In the genomic region with DNA sequence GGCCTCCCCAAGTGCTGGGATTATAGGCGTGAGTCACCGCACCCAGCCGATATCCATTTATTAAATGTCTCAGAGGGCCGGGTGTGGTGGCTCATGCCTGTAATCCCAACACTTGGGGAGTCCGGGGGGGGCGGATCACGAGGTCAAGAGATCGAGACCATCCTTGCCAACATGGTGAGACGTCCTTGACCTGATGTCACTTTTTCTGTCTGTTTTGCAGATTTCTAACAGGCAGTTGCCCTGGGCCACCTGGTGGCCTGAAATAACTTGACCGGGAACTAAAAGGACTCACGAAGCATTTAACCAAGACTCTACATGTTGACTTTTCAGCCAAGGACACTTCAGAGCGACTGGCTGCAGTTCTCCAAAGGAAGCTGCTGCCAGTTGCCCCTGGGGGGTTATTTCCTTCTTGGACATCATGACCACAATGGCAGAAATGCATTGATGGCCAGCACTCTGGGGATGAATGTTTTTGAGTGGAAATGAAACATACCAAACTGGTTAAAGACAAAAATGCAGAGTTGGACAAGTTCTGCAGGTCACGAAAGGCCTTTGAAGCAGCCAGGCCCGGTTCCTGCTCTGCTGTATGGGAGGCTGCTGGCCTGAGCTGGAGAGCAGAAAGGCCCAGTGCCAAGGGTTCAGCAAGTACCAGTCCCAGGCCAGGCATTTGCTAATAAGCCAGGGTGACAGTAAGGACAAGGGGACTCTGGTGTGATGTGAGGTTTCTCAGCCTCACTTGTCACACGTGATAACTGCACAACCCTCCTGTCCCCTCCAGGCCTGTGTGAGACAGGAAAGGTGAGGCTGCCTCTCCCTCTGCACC, we compare ENCODE assay signal across 17 cellular contexts. TPM values are rescaled to one million over a fixed set of nuclear protein-coding genes. Genes with fewer than 3 reads are reported as not detected.
DNase-seq lines count a peak whose midpoint lies in the region; ATAC-seq and TF ChIP-seq lines count a peak whose summit lies in the region.
"Had no signal": no experiment of that assay in that cellular context is flagged by ENCODE, and none has a peak within 500 bp of the region (broad histone marks: within the 10 kb centered on the region; RNA-seq: fewer than 3 reads in every experiment).

No MANE protein-coding gene starts in this region.

- no peaks in the 10 kb centered on the region for H4K20me1 ChIP-seq in GM23248 (ENCODE audit: insufficient read depth)

- H3K9ac ChIP-seq in GM23248 = no peak overlapping the region

- H3K4me3 ChIP-seq in GM23248 (no peak overlapping the region), fibroblast of pulmonary artery (replicated peaks; ENCODE audit: low read depth, low read length) (no peak overlapping the region)
- H3K4me3 ChIP-seq: skin epidermis, thoracic aorta had no signal

- H3K9me3 ChIP-seq in GM23248 (ENCODE audit: low read depth) = no peaks in the 10 kb centered on the region
- H3K9me3 ChIP-seq: thoracic aorta had no signal

- H3K27ac Mint-ChIP-seq in neural crest cell (ENCODE audit: unreplicated experiment) = no peak overlapping the region
- H3K27ac Mint-ChIP-seq: CD4-positive, alpha-beta T cell; nephron had no signal

- H3K4me3 Mint-ChIP-seq in neural crest cell = no peak overlapping the region
- H3K4me3 Mint-ChIP-seq: CD4-positive, alpha-beta T cell; nephron had no signal

- DNase-seq in GM23248 = peak; percentile 26
- DNase-seq in RKO (ENCODE audit: low spot score) = peak; percentile 48
- DNase-seq in fibroblast of pulmonary artery (ENCODE audit: low read depth) = no peak
- DNase-seq in neural crest cell (ENCODE audit: low read depth, low spot score) = no peak
- DNase-seq in NK-92 (lab: John Stamatoyannopoulos, UW; ENCODE audit: unreplicated experiment) = no peak
- DNase-seq: CD4-positive, alpha-beta T cell; GDM1; KBM-7; NCI-H1930; T-helper 2 cell had no signal

- H3K36me3 Mint-ChIP-seq in neural crest cell (ENCODE audit: low read depth) = no peaks in the 10 kb centered on the region
- H3K36me3 Mint-ChIP-seq: activated naive CD4-positive, alpha-beta T cell treated with anti-CD3 and anti-CD28 coated beads, Interleukin-2, amount 50 U/mL, for 72 hours had no signal

- no peak overlapping the region for H3K27ac ChIP-seq in GM23248
- H3K27ac ChIP-seq: skin epidermis, thoracic aorta had no signal

- no peaks in the 10 kb centered on the region for H3K4me1 ChIP-seq in GM23248 (ENCODE audit: insufficient read depth)

- in situ Hi-C loops in GM23248 (cut with MboI) = no loop called here

- no peaks in the 10 kb centered on the region for H3K79me2 ChIP-seq in GM23248 (ENCODE audit: insufficient read depth)

- ATAC-seq in GM21381 (IDR thresholded peaks at IDR 0.05; ENCODE audit: unreplicated experiment) (no peak), HG03442 (IDR thresholded peaks at IDR 0.05; ENCODE audit: unreplicated experiment) (no peak), HG03520 (IDR thresholded peaks at IDR 0.05; ENCODE audit: unreplicated experiment) (no peak)
- ATAC-seq: activated naive CD4-positive, alpha-beta T cell treated with anti-CD3 and anti-CD28 coated beads, Interleukin-2, amount 50 U/mL, for 72 hours had no signal

- no peak overlapping the region for H2AFZ ChIP-seq in GM23248

- H3K4me2 ChIP-seq in GM23248 (ENCODE audit: unreplicated experiment) = no peak overlapping the region

- no peaks in the 10 kb centered on the region for H3K27me3 Mint-ChIP-seq in neural crest cell (ENCODE audit: low read depth)
- H3K27me3 Mint-ChIP-seq: CD4-positive, alpha-beta T cell had no signal

- no peaks in the 10 kb centered on the region for H3K9me2 ChIP-seq in GM23248 (ENCODE audit: insufficient read depth)

- H3K4me1 Mint-ChIP-seq in neural crest cell = no peaks in the 10 kb centered on the region
- H3K4me1 Mint-ChIP-seq: nephron had no signal

- H3K27me3 ChIP-seq in GM23248 (replicated peaks; ENCODE audit: insufficient read depth) = no peaks in the 10 kb centered on the region

- H3F3A ChIP-seq in GM23248 (ENCODE audit: insufficient read depth) = no peaks in the 10 kb centered on the region

- H3K9me3 Mint-ChIP-seq in neural crest cell = no peaks in the 10 kb centered on the region
- H3K9me3 Mint-ChIP-seq: activated naive CD4-positive, alpha-beta T cell treated with anti-CD3 and anti-CD28 coated beads, Interleukin-2, amount 50 U/mL, for 72 hours; CD4-positive, alpha-beta T cell; nephron had no signal

- WGBS in GM23248 (ENCODE audit: low coverage in 1 of 2, low lambda C conversion rate in 2 of 2, missing lambda C conversion rate in 2 of 2), 2 experiments = 65 to 68% methylated on average over 15 of the region's 15 CpGs

- TF ChIP-seq CTCF in fibroblast of pulmonary artery (IDR thresholded peaks at IDR 0.05; ENCODE audit: low read length, missing control alignments) (peak; percentile 3), neural crest cell (conservative IDR thresholded peaks at IDR 0.05) (peak; percentile 41)

- H3K36me3 ChIP-seq in GM23248 (ENCODE audit: low read depth) = no peaks in the 10 kb centered on the region
- H3K36me3 ChIP-seq: thoracic aorta had no signal

RNA-seq across cellular contexts. Expression of a gene that starts 8.3 kb away (rescaled TPM):
- 2.5 and 5.3 TPM in 2 replicates for total RNA-seq in GM23248 (2014; rRNA removed; shearing (Covaris generic))
- polyA plus RNA-seq in GM23248 (2016; fragmentation: Nextera tagmentation; extraction: Ambion mirVana) = 1.4 and 2.2 TPM in 2 replicates
- 4.5 and 5.0 TPM in 2 replicates for total RNA-seq in neural crest cell

RNA-seq across cellular contexts. Expression of a gene that starts 10.0 kb away (rescaled TPM):
- total RNA-seq in GM23248 (2014; rRNA removed; shearing (Covaris generic)) = 0.38 and 0.97 TPM in 2 replicates
- polyA plus RNA-seq in GM23248 (2016; fragmentation: Nextera tagmentation; extraction: Ambion mirVana) = 0.65 and 0.72 TPM in 2 replicates
- 8.4 and 9.1 TPM in 2 replicates for total RNA-seq in neural crest cell

RNA-seq across cellular contexts. Expression of a gene that starts 14.5 kb away (rescaled TPM):
- total RNA-seq in GM23248 (2014; rRNA removed; shearing (Covaris generic)) = 1,366 and 1,425 TPM in 2 replicates
- polyA plus RNA-seq in GM23248 (2016; fragmentation: Nextera tagmentation; extraction: Ambion mirVana) = 561 and 565 TPM in 2 replicates
- total RNA-seq in neural crest cell = 1,209 and 1,215 TPM in 2 replicates

RNA-seq across cellular contexts. Expression of a gene that starts 19.2 kb away (rescaled TPM):
- total RNA-seq in GM23248 (2014; rRNA removed; shearing (Covaris generic)) = 22.0 and 63.7 TPM in 2 replicates
- 31.3 and 34.3 TPM in 2 replicates for polyA plus RNA-seq in GM23248 (2016; fragmentation: Nextera tagmentation; extraction: Ambion mirVana)
- total RNA-seq in neural crest cell = 17.6 and 17.8 TPM in 2 replicates

RNA-seq across cellular contexts. Expression of a gene that starts 22.9 kb away (rescaled TPM):
- not detected in 2 replicates for total RNA-seq in GM23248 (2014; rRNA removed; shearing (Covaris generic))
- not detected in 2 replicates for polyA plus RNA-seq in GM23248 (2016; fragmentation: Nextera tagmentation; extraction: Ambion mirVana)
- 1.5 and 1.6 TPM in 2 replicates for total RNA-seq in neural crest cell
- total RNA-seq: thoracic aorta had no signal

Comparison
In these comparisons a context has a peak if more than half of its experiments do, and no peak if none do; other contexts are left out.
1. DNase-seq: peak in GM23248 (single experiment) and RKO (single experiment); none in fibroblast of pulmonary artery (single experiment), neural crest cell (single experiment) and NK-92 (single experiment).